ENCODE assay signal across 17 cellular contexts in genomic region chr1:193754732-193755427, GRCh38.
DNase-seq lines count a peak whose midpoint lies in the region; ATAC-seq, FAIRE-seq and TF ChIP-seq lines count a peak whose summit lies in the region.
"Had no signal": no experiment of that assay in that cellular context is flagged by ENCODE, and none has a peak within 500 bp of the region (broad histone marks: within the 10 kb centered on the region; RNA-seq: fewer than 3 reads in every experiment).

No MANE protein-coding gene starts in this region.

- ATAC-seq in GM12878: no peak
- no peak for ATAC-seq in stimulated activated effector memory CD8-positive, alpha-beta T cell treated with anti-CD3 and anti-CD28 coated beads, Interleukin-12 subunit alpha, Interleukin-12 subunit beta, amount 100 ng/mL, for 72 hours
- ATAC-seq in HG02798 (IDR thresholded peaks at IDR 0.05; ENCODE audit: poor library complexity, unreplicated experiment): no peak
- no peak for ATAC-seq in HG02852 (IDR thresholded peaks at IDR 0.05; ENCODE audit: unreplicated experiment)
- ATAC-seq: activated CD8-positive, alpha-beta memory T cell treated with anti-CD3 and anti-CD28 coated beads, Interleukin-2, amount 10 ng/mL, durations not matched to agents 7 days and 5 days; natural killer cell treated with Interleukin-12 subunit alpha and Interleukin-12 subunit beta and Interleukin-15 and Interleukin-18, amount 100 ng/mL, for 72 hours had no signal

- no peak overlapping the region for H2AFZ ChIP-seq in GM12878 (ENCODE audit: control insufficient read depth, low read depth, low read length)

- no peak overlapping the region for H3K27ac ChIP-seq in GM12878 (ENCODE audit: control insufficient read depth, insufficient read depth)
- H3K27ac ChIP-seq: epithelial cell of prostate had no signal

- no peak for TF ChIP-seq POLR2A in GM12878 (IDR thresholded peaks at IDR 0.05; ENCODE audit: low read depth, low read length)

- H3K79me2 ChIP-seq in GM12878 (ENCODE audit: control insufficient read depth, insufficient read depth, low read length): no peaks in the 10 kb centered on the region

- no peak overlapping the region for H3K4me2 ChIP-seq in GM12878 (ENCODE audit: control insufficient read depth, insufficient read depth)

- WGBS in GM12878 (ENCODE audit: insufficient coverage, insufficient replicate concordance, low lambda C conversion rate, missing lambda C conversion rate): 0% methylated on average over 1 of the region's 1 CpG

- no peaks in the 10 kb centered on the region for H3K27me3 ChIP-seq in GM12878 (replicated peaks in 1 of 2; ENCODE audit: control insufficient read depth in 2 of 2, insufficient read depth in 2 of 2, low read length in 1 of 2)

- CTCF ChIA-PET in GM12878 (lab: Yijun Ruan, JAX): no interaction called here

- H3K36me3 Mint-ChIP-seq in stimulated activated effector memory CD8-positive, alpha-beta T cell treated with anti-CD3 and anti-CD28 coated beads, Interleukin-12 subunit alpha, Interleukin-12 subunit beta, amount 100 ng/mL, for 72 hours: no peaks in the 10 kb centered on the region
- H3K36me3 Mint-ChIP-seq: natural killer cell treated with Interleukin-12 subunit alpha and Interleukin-12 subunit beta and Interleukin-15 and Interleukin-18, amount 100 ng/mL, for 72 hours had no signal

- H3K4me1 Mint-ChIP-seq in stimulated activated effector memory CD8-positive, alpha-beta T cell treated with anti-CD3 and anti-CD28 coated beads, Interleukin-12 subunit alpha, Interleukin-12 subunit beta, amount 100 ng/mL, for 72 hours: no peaks in the 10 kb centered on the region

- no peaks in the 10 kb centered on the region for H3K9me3 ChIP-seq in GM12878 (replicated peaks; ENCODE audit: control insufficient read depth, insufficient read depth, low read length)

- H3K4me3 Mint-ChIP-seq in stimulated activated effector memory CD8-positive, alpha-beta T cell treated with anti-CD3 and anti-CD28 coated beads, Interleukin-12 subunit alpha, Interleukin-12 subunit beta, amount 100 ng/mL, for 72 hours: no peak overlapping the region
- H3K4me3 Mint-ChIP-seq: activated CD8-positive, alpha-beta memory T cell treated with anti-CD3 and anti-CD28 coated beads, Interleukin-2, amount 10 ng/mL, durations not matched to agents 7 days and 5 days; natural killer cell treated with Interleukin-12 subunit alpha and Interleukin-12 subunit beta and Interleukin-15 and Interleukin-18, amount 100 ng/mL, for 72 hours had no signal

- H3K9me3 Mint-ChIP-seq in stimulated activated effector memory CD8-positive, alpha-beta T cell treated with anti-CD3 and anti-CD28 coated beads, Interleukin-12 subunit alpha, Interleukin-12 subunit beta, amount 100 ng/mL, for 72 hours: no peaks in the 10 kb centered on the region
- H3K9me3 Mint-ChIP-seq: natural killer cell treated with Interleukin-12 subunit alpha and Interleukin-12 subunit beta and Interleukin-15 and Interleukin-18, amount 100 ng/mL, for 72 hours had no signal

- no peaks in the 10 kb centered on the region for H4K20me1 ChIP-seq in GM12878 (ENCODE audit: control insufficient read depth, insufficient read depth)

- FAIRE-seq in GM12878 (lab: Jason Lieb, UNC): no peak
- FAIRE-seq: A204.1, G401.6 had no signal

- intact Hi-C loops in GM12878 (cut with micrococcal nuclease; ENCODE audit: unreplicated experiment): loop anchor here (10.0 kb wide), 1 partner anchor 350 kb away; no protein-coding TSS in a partner anchor

- no peak overlapping the region for H3K27ac Mint-ChIP-seq in stimulated activated effector memory CD8-positive, alpha-beta T cell treated with anti-CD3 and anti-CD28 coated beads, Interleukin-12 subunit alpha, Interleukin-12 subunit beta, amount 100 ng/mL, for 72 hours
- H3K27ac Mint-ChIP-seq: activated CD8-positive, alpha-beta memory T cell treated with anti-CD3 and anti-CD28 coated beads, Interleukin-2, amount 10 ng/mL, durations not matched to agents 7 days and 5 days; natural killer cell treated with Interleukin-12 subunit alpha and Interleukin-12 subunit beta and Interleukin-15 and Interleukin-18, amount 100 ng/mL, for 72 hours had no signal

- BruUV-seq in GM12878 (replicated peaks; lab: Mats Ljungman, UMichigan): no TSS peak

- H3K36me3 ChIP-seq in GM12878 (ENCODE audit: control insufficient read depth in 2 of 2, insufficient read depth in 2 of 2, low read length in 1 of 2): no peaks in the 10 kb centered on the region

- peak; percentile 1 for DNase-seq in NCI-H1105 (lab: John Stamatoyannopoulos, UW)
- no peak for DNase-seq in NCI-H1105 treated with DMSO at 0.1 percent for 48 hours (lab: John Stamatoyannopoulos, UW)
- peak; percentile 10 for DNase-seq in NAMALWA (ENCODE audit: low spot score)
- no peak for DNase-seq in GM12878 (ENCODE audit: low read depth, low spot score)
- peak; percentile 2 to 28 for DNase-seq in lung microvascular endothelial cell (ENCODE audit: low read depth in 2 of 2)
- no peak for DNase-seq in stimulated activated effector memory CD8-positive, alpha-beta T cell treated with anti-CD3 and anti-CD28 coated beads, Interleukin-12 subunit alpha, Interleukin-12 subunit beta, amount 100 ng/mL, for 72 hours (ENCODE audit: low spot score in 2 of 2)
- DNase-seq: activated CD8-positive, alpha-beta memory T cell treated with anti-CD3 and anti-CD28 coated beads, Interleukin-2, amount 10 ng/mL, durations not matched to agents 7 days and 5 days; amygdala; Karpas-422; kidney glomerular epithelial cell; NCI-H510A had no signal

- POLR2A ChIA-PET in GM12878 (lab: Charles Lee): no interaction called here

- no peak overlapping the region for H3K9ac ChIP-seq in GM12878 (ENCODE audit: control insufficient read depth, insufficient read depth, low read length)

- SMC1A ChIA-PET in GM12878 (lab: Charles Lee; ENCODE audit: uncharacterized antibody, unreplicated experiment): no interaction called here

- no peak for TF ChIP-seq EP300 in GM12878 (IDR thresholded peaks at IDR 0.05; ENCODE audit: borderline replicate concordance in 1 of 2, control insufficient read depth in 1 of 2, low read depth in 2 of 2, low read length in 2 of 2)

- H3K4me3 ChIP-seq in GM12878: no peak overlapping the region

- 0 out of 2 replicates have a peak, but pooled peaks have one; percentile 15 for TF ChIP-seq RAD21 in GM12878 (IDR thresholded peaks at IDR 0.05; ENCODE audit: insufficient read depth, low read depth, low read length)

- H3K4me1 ChIP-seq in GM12878 (ENCODE audit: control insufficient read depth, insufficient read depth, low read length): no peaks in the 10 kb centered on the region

- in situ Hi-C loops in GM12878 (cut with MboI): no loop called here

- no peak for TF ChIP-seq CTCF in GM12878 (IDR thresholded peaks at IDR 0.05 in 2 of 3, conservative IDR thresholded peaks at IDR 0.05 in 1 of 3; ENCODE audit: control insufficient read depth in 2 of 3, extremely low read depth in 1 of 3, insufficient read depth in 1 of 3, low read depth in 3 of 3, low read length in 3 of 3)

- RAD21 ChIA-PET in GM12878 (lab: Charles Lee; ENCODE audit: unreplicated experiment): no interaction called here

TF ChIP-seq in GM12878, 131 proteins besides CTCF, POLR2A, EP300 and RAD21:
- TF ChIP-seq LARP7 (IDR thresholded peaks at IDR 0.05) (no peak), NFXL1 (IDR thresholded peaks at IDR 0.05; ENCODE audit: borderline replicate concordance) (no peak), CHD1 (IDR thresholded peaks at IDR 0.05; ENCODE audit: low read depth, low read length) (no peak), RAD51 (IDR thresholded peaks at IDR 0.05) (no peak), JUND (IDR thresholded peaks at IDR 0.05; ENCODE audit: low read depth, low read length) (no peak), PML (IDR thresholded peaks at IDR 0.05; ENCODE audit: low read length) (no peak), NR2C1 (IDR thresholded peaks at IDR 0.05) (no peak), SUZ12 (IDR thresholded peaks at IDR 0.05; ENCODE audit: unreplicated experiment) (no peak), BCL3 (IDR thresholded peaks at IDR 0.05; ENCODE audit: borderline replicate concordance, insufficient read depth, low read depth, low read length, poor library complexity, severe bottlenecking) (no peak), ZBED1 (IDR thresholded peaks at IDR 0.05; ENCODE audit: borderline replicate concordance) (no peak), RB1 (IDR thresholded peaks at IDR 0.05; ENCODE audit: borderline replicate concordance) (no peak), MLLT1 (IDR thresholded peaks at IDR 0.05) (no peak), DPF2 (IDR thresholded peaks at IDR 0.05) (no peak)

Comparison
In these comparisons a context has a peak if more than half of its experiments do, and no peak if none do; other contexts are left out.
1. DNase-seq: peak in NCI-H1105 (single experiment), NAMALWA (single experiment) and lung microvascular endothelial cell (2 of 2); none in NCI-H1105 treated with DMSO at 0.1 percent for 48 hours (single experiment), GM12878 (single experiment) and stimulated activated effector memory CD8-positive, alpha-beta T cell treated with anti-CD3 and anti-CD28 coated beads, Interleukin-12 subunit alpha, Interleukin-12 subunit beta, amount 100 ng/mL, for 72 hours (0 of 2).